20 cellular contexts compared by ENCODE assay signal in genomic region chr4:7297881-7298280, GRCh38.
"Had no signal": no experiment of that assay in that cellular context is flagged by ENCODE, and none has a peak within 500 bp of the region (broad histone marks: within the 10 kb centered on the region; RNA-seq: fewer than 3 reads in every experiment).

No MANE protein-coding gene starts in this region.

- H3K4me2 ChIP-seq: hepatocyte had no signal

- H2AFZ ChIP-seq: hepatocyte, parathyroid adenoma had no signal

- H3K27ac ChIP-seq: hepatocyte, parathyroid adenoma, psoas muscle, spleen, testis had no signal

- H3K4me1 ChIP-seq: parathyroid adenoma, spleen had no signal

- H3K36me3 Mint-ChIP-seq: naive thymus-derived CD4-positive, alpha-beta T cell; stimulated activated memory B cell treated with anti-CD40 and anti-IgM and Interleukin-4, amounts not matched to agents 10 μg/mL and 1 μg/mL and 100 μg/mL, for 72 hours had no signal

- H3K4me3 Mint-ChIP-seq: naive thymus-derived CD4-positive, alpha-beta T cell; stimulated activated memory B cell treated with anti-CD40 and anti-IgM and Interleukin-4, amounts not matched to agents 10 μg/mL and 1 μg/mL and 100 μg/mL, for 72 hours; stimulated activated naive CD8-positive, alpha-beta T cell treated with anti-CD3 and anti-CD28 coated beads, Interleukin-15, Interleukin-2, amounts not matched to agents 100 ng/mL and 50 ng/mL, for 24 hours had no signal

- ATAC-seq: naive thymus-derived CD4-positive, alpha-beta T cell; psoas muscle; sciatic nerve; stimulated activated memory B cell treated with anti-CD40 and anti-IgM and Interleukin-4, amounts not matched to agents 10 μg/mL and 1 μg/mL and 100 μg/mL, for 72 hours had no signal

- H3K36me3 ChIP-seq: spleen, tibial nerve had no signal

- H3K4me1 Mint-ChIP-seq: stimulated activated memory B cell treated with anti-CD40 and anti-IgM and Interleukin-4, amounts not matched to agents 10 μg/mL and 1 μg/mL and 100 μg/mL, for 72 hours had no signal

- H3K4me3 ChIP-seq: dorsolateral prefrontal cortex, hepatocyte, psoas muscle, spleen, testis, tibial nerve had no signal

- H3K79me2 ChIP-seq: hepatocyte, parathyroid adenoma had no signal

- DNase-seq: cortex of kidney; dorsolateral prefrontal cortex; effector CD8-positive, alpha-beta T cell; foreskin melanocyte; kidney glomerular epithelial cell; mammary epithelial cell; naive thymus-derived CD4-positive, alpha-beta T cell; occipital lobe; psoas muscle; spleen; stimulated activated CD4-positive, alpha-beta T cell treated with anti-CD3 and anti-CD28 coated beads, Interleukin-15, amount 100 ng/mL, for 24 hours; stimulated activated CD4-positive, alpha-beta T cell treated with anti-CD3 and anti-CD28 coated beads, Interleukin-1b, Interleukin-23, amount 100 ng/mL, for 48 hours; stimulated activated CD4-positive, alpha-beta T cell treated with anti-CD3 and anti-CD28 coated beads, Interleukin-4, amount 100 ng/mL, for 24 hours; testis had no signal

- H3K9me3 ChIP-seq: psoas muscle, spleen, testis, tibial nerve had no signal

- H3K9me3 Mint-ChIP-seq: stimulated activated memory B cell treated with anti-CD40 and anti-IgM and Interleukin-4, amounts not matched to agents 10 μg/mL and 1 μg/mL and 100 μg/mL, for 72 hours; stimulated activated naive CD8-positive, alpha-beta T cell treated with anti-CD3 and anti-CD28 coated beads, Interleukin-15, Interleukin-2, amounts not matched to agents 100 ng/mL and 50 ng/mL, for 24 hours had no signal

- H3K27me3 ChIP-seq: dorsolateral prefrontal cortex, hepatocyte, testis, tibial nerve had no signal

- H3K9ac ChIP-seq: parathyroid adenoma had no signal

- H3K27ac Mint-ChIP-seq: naive thymus-derived CD4-positive, alpha-beta T cell; stimulated activated memory B cell treated with anti-CD40 and anti-IgM and Interleukin-4, amounts not matched to agents 10 μg/mL and 1 μg/mL and 100 μg/mL, for 72 hours; stimulated activated naive CD8-positive, alpha-beta T cell treated with anti-CD3 and anti-CD28 coated beads, Interleukin-15, Interleukin-2, amounts not matched to agents 100 ng/mL and 50 ng/mL, for 24 hours had no signal
